In genomic region chr7:91880413-91881241, GRCh38 we compare ENCODE assay signal across 1 cellular context.
TF ChIP-seq lines count a peak whose summit lies in the region.

A gene with protein sequence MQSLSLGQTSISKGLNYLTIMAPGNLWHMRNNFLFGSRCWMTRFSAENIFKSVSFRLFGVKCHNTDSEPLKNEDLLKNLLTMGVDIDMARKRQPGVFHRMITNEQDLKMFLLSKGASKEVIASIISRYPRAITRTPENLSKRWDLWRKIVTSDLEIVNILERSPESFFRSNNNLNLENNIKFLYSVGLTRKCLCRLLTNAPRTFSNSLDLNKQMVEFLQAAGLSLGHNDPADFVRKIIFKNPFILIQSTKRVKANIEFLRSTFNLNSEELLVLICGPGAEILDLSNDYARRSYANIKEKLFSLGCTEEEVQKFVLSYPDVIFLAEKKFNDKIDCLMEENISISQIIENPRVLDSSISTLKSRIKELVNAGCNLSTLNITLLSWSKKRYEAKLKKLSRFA (minus strand): TSS chr7:91880702. CDS start chr7:91880083, 619 bp downstream.

TF ChIP-seq in K562, 482 proteins besides CTCF, POLR2A, EP300 and RAD21 (continued from another document and continues in another):
- no peak for TF ChIP-seq RBM14 (IDR thresholded peaks at IDR 0.05; ENCODE audit: borderline replicate concordance, insufficient read depth, low read depth, low read length)
- no peak for TF ChIP-seq FIP1L1 (IDR thresholded peaks at IDR 0.05; ENCODE audit: low read depth, low read length, poor library complexity, severe bottlenecking)
- peak; percentile 64; the same call in 1 of the 2 replicates for TF ChIP-seq MYNN (IDR thresholded peaks at IDR 0.05)
- no peak for TF ChIP-seq MYNN (CRISPR knock-in tag; IDR thresholded peaks at IDR 0.05)
- no peak for TF ChIP-seq ZHX1 (conservative IDR thresholded peaks at IDR 0.05; ENCODE audit: low read length)
- no peak for TF ChIP-seq PYGO2 (tag; IDR thresholded peaks at IDR 0.05)
- 0 out of 2 replicates have a peak, but pooled peaks have one; percentile 32 for TF ChIP-seq FOSL1 (tag; conservative IDR thresholded peaks at IDR 0.05)
- TF ChIP-seq RUNX1 (IDR thresholded peaks at IDR 0.05; ENCODE audit: low read depth): peak; percentile 74; the same call in 1 of the 2 replicates
- peak; percentile 66 to 74; a peak in 2 of 4 replicates for TF ChIP-seq SIN3A (IDR thresholded peaks at IDR 0.05; ENCODE audit: borderline replicate concordance in 2 of 2, control insufficient read depth in 1 of 2, low read depth in 2 of 2, low read length in 2 of 2)
- no peak for TF ChIP-seq ZNF707 (CRISPR knock-in tag; conservative IDR thresholded peaks at IDR 0.05)
- TF ChIP-seq NCOR1 (IDR thresholded peaks at IDR 0.05): peak; percentile 37
- peak; percentile 94 for TF ChIP-seq GTF2E2 (tag; IDR thresholded peaks at IDR 0.05)
- no peak for TF ChIP-seq ZNF133 (CRISPR knock-in tag; IDR thresholded peaks at IDR 0.05)
- peak; percentile 83 for TF ChIP-seq REST (CRISPR knock-in tag; IDR thresholded peaks at IDR 0.05; ENCODE audit: low read depth)
- no peak for TF ChIP-seq FOXK1 (CRISPR knock-in tag; IDR thresholded peaks at IDR 0.05; ENCODE audit: borderline replicate concordance)
- TF ChIP-seq NCOA1 (IDR thresholded peaks at IDR 0.05; ENCODE audit: low read depth): peak; percentile 57; the same call in 1 of the 2 replicates
- TF ChIP-seq CREB1 (IDR thresholded peaks at IDR 0.05): peak; percentile 91
- peak; percentile 82 for TF ChIP-seq CREB1 (CRISPR knock-in tag; IDR thresholded peaks at IDR 0.05)
- TF ChIP-seq, protein P1, sequence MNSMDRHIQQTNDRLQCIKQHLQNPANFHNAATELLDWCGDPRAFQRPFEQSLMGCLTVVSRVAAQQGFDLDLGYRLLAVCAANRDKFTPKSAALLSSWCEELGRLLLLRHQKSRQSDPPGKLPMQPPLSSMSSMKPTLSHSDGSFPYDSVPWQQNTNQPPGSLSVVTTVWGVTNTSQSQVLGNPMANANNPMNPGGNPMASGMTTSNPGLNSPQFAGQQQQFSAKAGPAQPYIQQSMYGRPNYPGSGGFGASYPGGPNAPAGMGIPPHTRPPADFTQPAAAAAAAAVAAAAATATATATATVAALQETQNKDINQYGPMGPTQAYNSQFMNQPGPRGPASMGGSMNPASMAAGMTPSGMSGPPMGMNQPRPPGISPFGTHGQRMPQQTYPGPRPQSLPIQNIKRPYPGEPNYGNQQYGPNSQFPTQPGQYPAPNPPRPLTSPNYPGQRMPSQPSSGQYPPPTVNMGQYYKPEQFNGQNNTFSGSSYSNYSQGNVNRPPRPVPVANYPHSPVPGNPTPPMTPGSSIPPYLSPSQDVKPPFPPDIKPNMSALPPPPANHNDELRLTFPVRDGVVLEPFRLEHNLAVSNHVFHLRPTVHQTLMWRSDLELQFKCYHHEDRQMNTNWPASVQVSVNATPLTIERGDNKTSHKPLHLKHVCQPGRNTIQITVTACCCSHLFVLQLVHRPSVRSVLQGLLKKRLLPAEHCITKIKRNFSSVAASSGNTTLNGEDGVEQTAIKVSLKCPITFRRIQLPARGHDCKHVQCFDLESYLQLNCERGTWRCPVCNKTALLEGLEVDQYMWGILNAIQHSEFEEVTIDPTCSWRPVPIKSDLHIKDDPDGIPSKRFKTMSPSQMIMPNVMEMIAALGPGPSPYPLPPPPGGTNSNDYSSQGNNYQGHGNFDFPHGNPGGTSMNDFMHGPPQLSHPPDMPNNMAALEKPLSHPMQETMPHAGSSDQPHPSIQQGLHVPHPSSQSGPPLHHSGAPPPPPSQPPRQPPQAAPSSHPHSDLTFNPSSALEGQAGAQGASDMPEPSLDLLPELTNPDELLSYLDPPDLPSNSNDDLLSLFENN (IDR thresholded peaks at IDR 0.05; ENCODE audit: low read depth in 2 of 2, low read length in 2 of 2): no peak
- TF ChIP-seq SRSF1 (IDR thresholded peaks at IDR 0.05; ENCODE audit: low read depth, low read length): no peak
- TF ChIP-seq ETV6 (IDR thresholded peaks at IDR 0.05; ENCODE audit: borderline replicate concordance in 1 of 2, low read depth in 2 of 2, low read length in 1 of 2): peak; percentile 94 to 97
- no peak for TF ChIP-seq ETV6 (CRISPR knock-in tag; IDR thresholded peaks at IDR 0.05; ENCODE audit: borderline replicate concordance)
- TF ChIP-seq TBL1XR1 (IDR thresholded peaks at IDR 0.05; ENCODE audit: low read length in 2 of 2): no peak
- no peak for TF ChIP-seq ZNF507 (tag; conservative IDR thresholded peaks at IDR 0.05)
- no peak for TF ChIP-seq PATZ1 (CRISPR knock-in tag; IDR thresholded peaks at IDR 0.05; ENCODE audit: borderline replicate concordance)
- TF ChIP-seq HLTF (IDR thresholded peaks at IDR 0.05): no peak
- TF ChIP-seq POU5F1 (IDR thresholded peaks at IDR 0.05; ENCODE audit: borderline replicate concordance, low read depth, low read length, partially characterized antibody): peak; percentile 27
- TF ChIP-seq ZKSCAN1 (IDR thresholded peaks at IDR 0.05; ENCODE audit: low read depth, low read length): peak; percentile 72; the same call in 1 of the 2 replicates
- TF ChIP-seq ZKSCAN3 (CRISPR knock-in tag; IDR thresholded peaks at IDR 0.05): no peak
- no peak for TF ChIP-seq PCBP1 (IDR thresholded peaks at IDR 0.05; ENCODE audit: low read depth, low read length, poor library complexity, severe bottlenecking)
- peak; percentile 70 for TF ChIP-seq ASH1L (IDR thresholded peaks at IDR 0.05; ENCODE audit: borderline replicate concordance, low read depth, partially characterized antibody)
- peak; percentile 69; the same call in 1 of the 2 replicates for TF ChIP-seq RNF2 (IDR thresholded peaks at IDR 0.05)
- peak; percentile 93 for TF ChIP-seq SMC3 (conservative IDR thresholded peaks at IDR 0.05; ENCODE audit: insufficient read depth, low read depth, low read length)
- TF ChIP-seq FOS (IDR thresholded peaks at IDR 0.05; ENCODE audit: extremely low read depth, insufficient read length): no peak
- TF ChIP-seq KHSRP (IDR thresholded peaks at IDR 0.05): no peak
- no peak for TF ChIP-seq RFX5 (IDR thresholded peaks at IDR 0.05; ENCODE audit: low read depth, low read length)
- no peak; the same call in 1 of the 2 replicates for TF ChIP-seq ZNF57 (CRISPR knock-in tag; IDR thresholded peaks at IDR 0.05)
- peak; percentile 67 for TF ChIP-seq VEZF1 (CRISPR knock-in tag; IDR thresholded peaks at IDR 0.05)
- TF ChIP-seq PPARD (CRISPR knock-in tag; IDR thresholded peaks at IDR 0.05): no peak
- TF ChIP-seq ATF2 (CRISPR knock-in tag; IDR thresholded peaks at IDR 0.05): no peak
- TF ChIP-seq PRDM10 (IDR thresholded peaks at IDR 0.05; ENCODE audit: partially characterized antibody): peak; percentile 40
- no peak for TF ChIP-seq ZNF764 (CRISPR knock-in tag; IDR thresholded peaks at IDR 0.05; ENCODE audit: low read depth)
